8 cellular contexts compared by ENCODE assay signal in genomic region chr22:43867839-43868652, GRCh38. TPM values are rescaled to one million over a fixed set of nuclear protein-coding genes. Genes with fewer than 3 reads are reported as not detected.
DNase-seq lines count a peak whose midpoint lies in the region; ATAC-seq and TF ChIP-seq lines count a peak whose summit lies in the region.

No MANE protein-coding gene starts in this region.

- TF ChIP-seq CTCF in heart left ventricle (IDR thresholded peaks at IDR 0.05) (no peak), sigmoid colon (IDR thresholded peaks at IDR 0.05) (no peak)

- DNase-seq in ACHN (peak; percentile 58), HPDE6-E6E7 (ENCODE audit: extremely low spot score) (peak; percentile 41), heart left ventricle (peak; percentile 50 to 80 (median 54)), sigmoid colon (peak; percentile 54), NCI-H446 treated with DMSO at 0.1 percent for 48 hours (lab: John Stamatoyannopoulos, UW) (no peak), GDM1 (lab: John Stamatoyannopoulos, UW) (no peak)
- DNase-seq in activated CD4-positive, alpha-beta T cell treated with anti-CD3 and anti-CD28 coated beads, Interleukin-2, amount 10 ng/mL, durations not matched to agents 7 days and 5 days = peak; percentile 47

- H3K27me3 ChIP-seq in heart left ventricle = peaks cover 0 to 34% (median 12%) of the 10 kb centered on the region in 9 donors
- peaks cover 0 to 26% (median 7%) of the 10 kb centered on the region in 3 donors for H3K27me3 ChIP-seq in sigmoid colon

- H3K4me1 Mint-ChIP-seq in activated CD4-positive, alpha-beta T cell treated with anti-CD3 and anti-CD28 coated beads, Interleukin-2, amount 10 ng/mL, durations not matched to agents 7 days and 5 days = no peaks in the 10 kb centered on the region

- no peaks in the 10 kb centered on the region for H3K36me3 ChIP-seq in heart left ventricle
- H3K36me3 ChIP-seq in sigmoid colon = no peaks in the 10 kb centered on the region

- CTCF ChIA-PET in activated CD4-positive, alpha-beta T cell treated with anti-CD3 and anti-CD28 coated beads, Interleukin-2, amount 10 ng/mL, durations not matched to agents 7 days and 5 days (lab: Charles Lee) = interaction anchor here (1.4 to 1.6 kb wide), 2 partner anchors 15 to 17 kb away, joined by 3 to 6 read pairs; no protein-coding TSS in a partner anchor

- no peak overlapping the region for H3K27ac ChIP-seq in heart left ventricle
- no peak overlapping the region for H3K27ac ChIP-seq in sigmoid colon

- in situ Hi-C loops in ACHN (cut with HindIII; ENCODE audit: low pct_ligation_motif_present, low pct_unique_long_range_greater_than_20kb, low sequenced_read_pairs) = no loop called here

- POLR2A ChIA-PET in activated CD4-positive, alpha-beta T cell treated with anti-CD3 and anti-CD28 coated beads, Interleukin-2, amount 10 ng/mL, durations not matched to agents 7 days and 5 days (lab: Charles Lee) = no interaction called here

- no peaks in the 10 kb centered on the region for H3K9me3 Mint-ChIP-seq in activated CD4-positive, alpha-beta T cell treated with anti-CD3 and anti-CD28 coated beads, Interleukin-2, amount 10 ng/mL, durations not matched to agents 7 days and 5 days

- WGBS in heart left ventricle, 4 donors = 6 to 13% (median 10%) methylated on average over 11 of the region's 11 CpGs
- WGBS in sigmoid colon, 2 donors = 11% methylated on average over 11 of the region's 11 CpGs

- no peak overlapping the region for H3K27ac Mint-ChIP-seq in activated CD4-positive, alpha-beta T cell treated with anti-CD3 and anti-CD28 coated beads, Interleukin-2, amount 10 ng/mL, durations not matched to agents 7 days and 5 days

- TF ChIP-seq POLR2A in heart left ventricle (IDR thresholded peaks at IDR 0.05) = no peak
- no peak for TF ChIP-seq POLR2A in sigmoid colon (IDR thresholded peaks at IDR 0.05)

- H3K4me1 ChIP-seq in heart left ventricle (no peaks in the 10 kb centered on the region), sigmoid colon (no peaks in the 10 kb centered on the region)

- H3K4me3 ChIP-seq in heart left ventricle (no peak overlapping the region), sigmoid colon (no peak overlapping the region)

- peaks cover 15% of the 10 kb centered on the region for H3K27me3 Mint-ChIP-seq in activated CD4-positive, alpha-beta T cell treated with anti-CD3 and anti-CD28 coated beads, Interleukin-2, amount 10 ng/mL, durations not matched to agents 7 days and 5 days

- no peaks in the 10 kb centered on the region for H3K36me3 Mint-ChIP-seq in activated CD4-positive, alpha-beta T cell treated with anti-CD3 and anti-CD28 coated beads, Interleukin-2, amount 10 ng/mL, durations not matched to agents 7 days and 5 days (ENCODE audit: low read depth)

- ATAC-seq in heart left ventricle (peak in 2 of 4 donors; percentile 42 to 67), HG03460 (IDR thresholded peaks at IDR 0.05; ENCODE audit: unreplicated experiment) (no peak)

- TF ChIP-seq EP300 in sigmoid colon (IDR thresholded peaks at IDR 0.05) = no peak

- no peak overlapping the region for H3K4me3 Mint-ChIP-seq in activated CD4-positive, alpha-beta T cell treated with anti-CD3 and anti-CD28 coated beads, Interleukin-2, amount 10 ng/mL, durations not matched to agents 7 days and 5 days

- intact Hi-C loops in heart left ventricle (cut with DNase I) = no loop called here
- intact Hi-C loops in sigmoid colon (cut with DNase I) = no loop called here

- H3K9me3 ChIP-seq in heart left ventricle (peaks cover 0 to 19% (median 3%) of the 10 kb centered on the region in 12 donors), sigmoid colon (no peaks in the 10 kb centered on the region)

RNA-seq across cellular contexts. Expression of gene SULT4A1, which starts 5.7 kb away (rescaled TPM):
- not detected for total RNA-seq in activated CD4-positive, alpha-beta T cell treated with anti-CD3 and anti-CD28 coated beads, Interleukin-2, amount 10 ng/mL, durations not matched to agents 7 days and 5 days
- under 1 TPM in 3 of 9 donors, not detected in 6; 0.07 to 0.92 (median 0.21) TPM for total RNA-seq in heart left ventricle
- under 1 TPM; 0.19 to 0.24 TPM for polyA plus RNA-seq in heart left ventricle
- 1 to 10 TPM; 1.3 to 3.9 (median 2.4) TPM for total RNA-seq in sigmoid colon
- 1 to 10 TPM in 1 of 3 donors, not detected in 2; 2.2 TPM for polyA plus RNA-seq in sigmoid colon

RNA-seq across cellular contexts. Expression of gene PNPLA5, which starts 23.8 kb away (rescaled TPM):
- total RNA-seq in activated CD4-positive, alpha-beta T cell treated with anti-CD3 and anti-CD28 coated beads, Interleukin-2, amount 10 ng/mL, durations not matched to agents 7 days and 5 days = not detected
- total RNA-seq in heart left ventricle (not detected), sigmoid colon (not detected)
- polyA plus RNA-seq in heart left ventricle (not detected), sigmoid colon (not detected)

RNA-seq across cellular contexts. Expression of gene PNPLA3, which starts 55.6 kb away (rescaled TPM):
- not detected for total RNA-seq in activated CD4-positive, alpha-beta T cell treated with anti-CD3 and anti-CD28 coated beads, Interleukin-2, amount 10 ng/mL, durations not matched to agents 7 days and 5 days
- total RNA-seq in heart left ventricle = 1 to 10 TPM in 1 of 9 donors, under 1 TPM in 3, not detected in 5; 0.16 to 1.9 (median 0.23) TPM
- polyA plus RNA-seq in heart left ventricle = under 1 TPM; 0.11 to 0.18 TPM
- total RNA-seq in sigmoid colon = not detected
- 1 to 10 TPM in 1 of 3 donors, not detected in 2; 1.3 TPM for polyA plus RNA-seq in sigmoid colon

RNA-seq across cellular contexts. Expression of gene EFCAB6, which starts 55.9 kb away (rescaled TPM):
- under 1 TPM; 0.15 to 0.20 TPM for total RNA-seq in activated CD4-positive, alpha-beta T cell treated with anti-CD3 and anti-CD28 coated beads, Interleukin-2, amount 10 ng/mL, durations not matched to agents 7 days and 5 days
- total RNA-seq in heart left ventricle = 1 to 10 TPM in 8 of 9 donors, under 1 TPM in 1; 0.89 to 2.3 (median 1.6) TPM
- polyA plus RNA-seq in heart left ventricle = under 1 TPM; 0.53 to 0.65 TPM
- total RNA-seq in sigmoid colon = 1 to 10 TPM; 1.8 to 5.7 (median 3.5) TPM
- polyA plus RNA-seq in sigmoid colon = under 1 TPM; 0.45 to 0.60 (median 0.46) TPM

Comparison
In these comparisons a context has a peak if more than half of its experiments do, and no peak if none do; other contexts are left out.
1. DNase-seq: peak in ACHN (single experiment), HPDE6-E6E7 (single experiment), activated CD4-positive, alpha-beta T cell treated with anti-CD3 and anti-CD28 coated beads, Interleukin-2, amount 10 ng/mL, durations not matched to agents 7 days and 5 days (single experiment), heart left ventricle (5 of 5) and sigmoid colon (single experiment); none in NCI-H446 treated with DMSO at 0.1 percent for 48 hours (single experiment) and GDM1 (single experiment).